ENCODE assay signal across 18 cellular contexts in the genomic region with DNA sequence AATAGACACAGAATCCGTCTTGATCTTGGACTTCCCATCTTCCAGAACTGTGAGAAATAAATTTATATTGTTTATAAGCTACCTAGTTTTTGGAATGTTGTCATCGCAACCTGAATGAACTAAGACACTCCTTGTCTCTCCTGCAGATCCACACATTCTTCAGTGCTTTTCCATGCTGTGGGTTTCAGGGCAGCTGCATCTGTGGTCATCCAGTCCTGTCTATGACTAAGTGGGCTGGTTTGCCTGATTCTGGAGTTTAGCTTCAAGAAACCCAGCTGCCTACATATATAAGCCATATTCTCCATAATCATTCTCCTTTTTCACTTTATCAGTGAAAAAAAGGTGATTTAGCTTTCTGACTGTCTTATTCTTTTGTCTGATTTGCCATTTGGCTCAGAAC.
DNase-seq lines count a peak whose midpoint lies in the region; ATAC-seq, FAIRE-seq and TF ChIP-seq lines count a peak whose summit lies in the region.
"Had no signal": no experiment of that assay in that cellular context is flagged by ENCODE, and none has a peak within 500 bp of the region (broad histone marks: within the 10 kb centered on the region; RNA-seq: fewer than 3 reads in every experiment).

No MANE protein-coding gene starts in this region.

- H3K9me3 Mint-ChIP-seq in MCF 10A (ENCODE audit: unreplicated experiment) = no peaks in the 10 kb centered on the region
- peaks cover 9% of the 10 kb centered on the region for H3K9me3 Mint-ChIP-seq in astrocyte (ENCODE audit: unreplicated experiment)
- H3K9me3 Mint-ChIP-seq in natural killer cell treated with Interleukin-12 subunit alpha and Interleukin-12 subunit beta and Interleukin-15 and Interleukin-18, amount 100 ng/mL, for 72 hours = no peaks in the 10 kb centered on the region

- H3K79me2 ChIP-seq in mammary epithelial cell (ENCODE audit: insufficient read depth, low read length) = no peaks in the 10 kb centered on the region
- H3K79me2 ChIP-seq in astrocyte (ENCODE audit: insufficient read depth, low read length) = no peaks in the 10 kb centered on the region

- ATAC-seq in GM19463 (IDR thresholded peaks at IDR 0.05; ENCODE audit: unreplicated experiment) = no peak
- no peak for ATAC-seq in natural killer cell treated with Interleukin-12 subunit alpha and Interleukin-12 subunit beta and Interleukin-15 and Interleukin-18, amount 100 ng/mL, for 72 hours
- ATAC-seq: GM12878 had no signal

- no peak overlapping the region for H3K9ac ChIP-seq in mammary epithelial cell (ENCODE audit: insufficient read depth, low read length)
- H3K9ac ChIP-seq in astrocyte (ENCODE audit: low read length) = no peak overlapping the region
- H3K9ac ChIP-seq: BLaER1 treated with 17β-estradiol and CSF1 and Interleukin-3, amounts not matched to agents 10 nM and 100 nM had no signal

- in situ Hi-C loops in mammary epithelial cell (cut with MboI; ENCODE audit: low sequenced_read_pairs in 2 of 2) = no loop called here

- H2AFZ ChIP-seq in mammary epithelial cell (ENCODE audit: low read depth, low read length) (no peak overlapping the region), astrocyte (ENCODE audit: low read depth, low read length) (no peak overlapping the region)
- H2AFZ ChIP-seq: PC-9 had no signal

- no peak overlapping the region for H3K27ac Mint-ChIP-seq in MCF 10A (ENCODE audit: low read depth, unreplicated experiment)
- peak overlapping the region; percentile 93 for H3K27ac Mint-ChIP-seq in astrocyte (ENCODE audit: unreplicated experiment)
- H3K27ac Mint-ChIP-seq in natural killer cell treated with Interleukin-12 subunit alpha and Interleukin-12 subunit beta and Interleukin-15 and Interleukin-18, amount 100 ng/mL, for 72 hours = no peak overlapping the region
- H3K27ac Mint-ChIP-seq: CD8-positive, alpha-beta memory T cell had no signal

- intact Hi-C loops in mammary epithelial cell (cut with micrococcal nuclease) = no loop called here
- intact Hi-C loops in MCF 10A (cut with micrococcal nuclease) = no loop called here

- dilution Hi-C loops in mammary epithelial cell (cut with HindIII; ENCODE audit: low sequenced_read_pairs) = no loop called here

- no peak for FAIRE-seq in astrocyte (lab: Jason Lieb, UNC)
- FAIRE-seq: D721Med, GM12878, H1 had no signal

- H4K20me1 ChIP-seq in mammary epithelial cell (ENCODE audit: insufficient read depth, low read length) (no peaks in the 10 kb centered on the region), astrocyte (ENCODE audit: insufficient read depth, low read length) (no peaks in the 10 kb centered on the region)
- H4K20me1 ChIP-seq: BLaER1 treated with 17β-estradiol and CSF1 and Interleukin-3, amounts not matched to agents 10 nM and 100 nM had no signal

- H3K4me3 Mint-ChIP-seq in MCF 10A (ENCODE audit: unreplicated experiment) (no peak overlapping the region), astrocyte (ENCODE audit: unreplicated experiment) (no peak overlapping the region)
- H3K4me3 Mint-ChIP-seq in natural killer cell treated with Interleukin-12 subunit alpha and Interleukin-12 subunit beta and Interleukin-15 and Interleukin-18, amount 100 ng/mL, for 72 hours = no peak overlapping the region
- H3K4me3 Mint-ChIP-seq: CD8-positive, alpha-beta memory T cell had no signal

- no peak overlapping the region for H3K4me2 ChIP-seq in mammary epithelial cell (ENCODE audit: insufficient read depth, low read depth, low read length)
- no peak overlapping the region for H3K4me2 ChIP-seq in astrocyte (ENCODE audit: low read length)
- H3K4me2 ChIP-seq: BLaER1 treated with 17β-estradiol and CSF1 and Interleukin-3, amounts not matched to agents 10 nM and 100 nM; PC-9 had no signal

- peak; percentile 45 for DNase-seq in mammary epithelial cell
- DNase-seq in MCF 10A (ENCODE audit: unreplicated experiment) = no peak
- peak; percentile 35 for DNase-seq in astrocyte (ENCODE audit: low read depth)
- DNase-seq in hepatic stellate cell (ENCODE audit: low spot score) = peak; percentile 40
- DNase-seq in GM20000 (ENCODE audit: low spot score) = no peak
- no peak for DNase-seq in stimulated activated CD4-positive, alpha-beta T cell treated with anti-CD3 and anti-CD28 coated beads, Interleukin-1b, Interleukin-23, amount 100 ng/mL, for 48 hours
- DNase-seq in natural killer cell treated with Interleukin-12 subunit alpha and Interleukin-12 subunit beta and Interleukin-15 and Interleukin-18, amount 100 ng/mL, for 72 hours (ENCODE audit: low spot score) = no peak
- DNase-seq: CD8-positive, alpha-beta memory T cell; GDM1; NCI-H1694; NCI-H510A treated with DMSO at 0.1 percent for 48 hours; PC-9 had no signal

- CTCF ChIA-PET in mammary epithelial cell (lab: Charles Lee; ENCODE audit: low non-redundant PET) = no interaction called here
- CTCF ChIA-PET in MCF 10A (lab: Yijun Ruan, JAX) = interaction anchor here (0.6 kb wide), 1 partner anchor 13 kb away, joined by 4 read pairs; no protein-coding TSS in a partner anchor

- 86% methylated on average over 2 of the region's 2 CpGs for WGBS in mammary epithelial cell (ENCODE audit: low coverage, missing lambda C conversion rate)

- no peak overlapping the region for H3K4me3 ChIP-seq in mammary epithelial cell (replicated peaks in 1 of 3; ENCODE audit: insufficient read depth in 1 of 3, low read depth in 2 of 3, low read length in 3 of 3)
- H3K4me3 ChIP-seq in astrocyte (ENCODE audit: insufficient read depth, low read depth, low read length) = no peak overlapping the region
- H3K4me3 ChIP-seq: BLaER1 treated with 17β-estradiol and CSF1 and Interleukin-3, amounts not matched to agents 10 nM and 100 nM; GM12878; PC-9 had no signal

- H3K27ac ChIP-seq in mammary epithelial cell (ENCODE audit: insufficient read depth, low read depth, low read length) (no peak overlapping the region), astrocyte (ENCODE audit: low read depth, low read length) (no peak overlapping the region)
- H3K27ac ChIP-seq: 22Rv1; BLaER1 treated with 17β-estradiol and CSF1 and Interleukin-3, amounts not matched to agents 10 nM and 100 nM; PC-9 had no signal

- H3K4me1 Mint-ChIP-seq in MCF 10A (ENCODE audit: insufficient read depth, unreplicated experiment) (peaks cover 5% of the 10 kb centered on the region), astrocyte (ENCODE audit: low read depth, unreplicated experiment) (peaks cover 15% of the 10 kb centered on the region)
- H3K4me1 Mint-ChIP-seq in natural killer cell treated with Interleukin-12 subunit alpha and Interleukin-12 subunit beta and Interleukin-15 and Interleukin-18, amount 100 ng/mL, for 72 hours (ENCODE audit: low read depth in 2 of 2) = no peaks in the 10 kb centered on the region
- H3K4me1 Mint-ChIP-seq: CD8-positive, alpha-beta memory T cell had no signal

- no TSS peak for BruUV-seq in mammary epithelial cell (replicated peaks; lab: Mats Ljungman, UMichigan)
- no TSS peak for BruUV-seq in MCF 10A (replicated peaks; lab: Mats Ljungman, UMichigan)

- no peaks in the 10 kb centered on the region for H3K27me3 Mint-ChIP-seq in MCF 10A (ENCODE audit: insufficient read depth, unreplicated experiment)
- H3K27me3 Mint-ChIP-seq in astrocyte (ENCODE audit: low read depth, unreplicated experiment) = no peaks in the 10 kb centered on the region
- no peaks in the 10 kb centered on the region for H3K27me3 Mint-ChIP-seq in natural killer cell treated with Interleukin-12 subunit alpha and Interleukin-12 subunit beta and Interleukin-15 and Interleukin-18, amount 100 ng/mL, for 72 hours
- H3K27me3 Mint-ChIP-seq: CD8-positive, alpha-beta memory T cell had no signal

- H3K9me3 ChIP-seq in mammary epithelial cell (replicated peaks; ENCODE audit: insufficient read depth, low read length) (no peaks in the 10 kb centered on the region), astrocyte (ENCODE audit: insufficient read depth, low read depth, low read length) (no peaks in the 10 kb centered on the region)
- H3K9me3 ChIP-seq: BLaER1 treated with 17β-estradiol and CSF1 and Interleukin-3, amounts not matched to agents 10 nM and 100 nM had no signal

- H3K36me3 ChIP-seq in mammary epithelial cell (ENCODE audit: insufficient read depth, low read length) (no peaks in the 10 kb centered on the region), astrocyte (ENCODE audit: insufficient read depth, low read length) (no peaks in the 10 kb centered on the region)
- H3K36me3 ChIP-seq: BLaER1 treated with 17β-estradiol and CSF1 and Interleukin-3, amounts not matched to agents 10 nM and 100 nM had no signal

- POLR2A ChIA-PET in MCF 10A (lab: Yijun Ruan, JAX) = no interaction called here

- TF ChIP-seq CTCF in mammary epithelial cell (conservative IDR thresholded peaks at IDR 0.05 in 1 of 2, IDR thresholded peaks at IDR 0.05 in 1 of 2; ENCODE audit: extremely low read depth in 1 of 2, insufficient read depth in 1 of 2, low read depth in 1 of 2, low read length in 2 of 2) (no peak), MCF 10A (IDR thresholded peaks at IDR 0.05; ENCODE audit: unreplicated experiment) (no peak), astrocyte (IDR thresholded peaks at IDR 0.05; ENCODE audit: insufficient read depth, low read depth, low read length) (no peak), GM20000 (IDR thresholded peaks at IDR 0.05; ENCODE audit: extremely low read depth, missing control alignments) (no peak)

- H3K4me1 ChIP-seq in mammary epithelial cell (ENCODE audit: insufficient read depth, low read length) (peaks cover 16% of the 10 kb centered on the region), astrocyte (ENCODE audit: insufficient read depth, low read length) (no peaks in the 10 kb centered on the region)
- H3K4me1 ChIP-seq: BLaER1 treated with 17β-estradiol and CSF1 and Interleukin-3, amounts not matched to agents 10 nM and 100 nM had no signal

- H3K27me3 ChIP-seq in mammary epithelial cell (ENCODE audit: insufficient read depth, low read length) = peaks cover 2% of the 10 kb centered on the region
- H3K27me3 ChIP-seq in astrocyte (ENCODE audit: insufficient read depth, low read length) = no peaks in the 10 kb centered on the region
- H3K27me3 ChIP-seq: BLaER1 treated with 17β-estradiol and CSF1 and Interleukin-3, amounts not matched to agents 10 nM and 100 nM had no signal

- no peaks in the 10 kb centered on the region for H3K36me3 Mint-ChIP-seq in MCF 10A (ENCODE audit: insufficient read depth, unreplicated experiment)
- no peaks in the 10 kb centered on the region for H3K36me3 Mint-ChIP-seq in astrocyte (ENCODE audit: low read depth, unreplicated experiment)
- H3K36me3 Mint-ChIP-seq in natural killer cell treated with Interleukin-12 subunit alpha and Interleukin-12 subunit beta and Interleukin-15 and Interleukin-18, amount 100 ng/mL, for 72 hours = no peaks in the 10 kb centered on the region

Comparison
In these comparisons a context has a peak if more than half of its experiments do, and no peak if none do; other contexts are left out.
1. DNase-seq: peak in mammary epithelial cell (single experiment), astrocyte (single experiment) and hepatic stellate cell (single experiment); none in MCF 10A (single experiment), GM20000 (single experiment), stimulated activated CD4-positive, alpha-beta T cell treated with anti-CD3 and anti-CD28 coated beads, Interleukin-1b, Interleukin-23, amount 100 ng/mL, for 48 hours (single experiment) and natural killer cell treated with Interleukin-12 subunit alpha and Interleukin-12 subunit beta and Interleukin-15 and Interleukin-18, amount 100 ng/mL, for 72 hours (single experiment).